In the genomic region with DNA sequence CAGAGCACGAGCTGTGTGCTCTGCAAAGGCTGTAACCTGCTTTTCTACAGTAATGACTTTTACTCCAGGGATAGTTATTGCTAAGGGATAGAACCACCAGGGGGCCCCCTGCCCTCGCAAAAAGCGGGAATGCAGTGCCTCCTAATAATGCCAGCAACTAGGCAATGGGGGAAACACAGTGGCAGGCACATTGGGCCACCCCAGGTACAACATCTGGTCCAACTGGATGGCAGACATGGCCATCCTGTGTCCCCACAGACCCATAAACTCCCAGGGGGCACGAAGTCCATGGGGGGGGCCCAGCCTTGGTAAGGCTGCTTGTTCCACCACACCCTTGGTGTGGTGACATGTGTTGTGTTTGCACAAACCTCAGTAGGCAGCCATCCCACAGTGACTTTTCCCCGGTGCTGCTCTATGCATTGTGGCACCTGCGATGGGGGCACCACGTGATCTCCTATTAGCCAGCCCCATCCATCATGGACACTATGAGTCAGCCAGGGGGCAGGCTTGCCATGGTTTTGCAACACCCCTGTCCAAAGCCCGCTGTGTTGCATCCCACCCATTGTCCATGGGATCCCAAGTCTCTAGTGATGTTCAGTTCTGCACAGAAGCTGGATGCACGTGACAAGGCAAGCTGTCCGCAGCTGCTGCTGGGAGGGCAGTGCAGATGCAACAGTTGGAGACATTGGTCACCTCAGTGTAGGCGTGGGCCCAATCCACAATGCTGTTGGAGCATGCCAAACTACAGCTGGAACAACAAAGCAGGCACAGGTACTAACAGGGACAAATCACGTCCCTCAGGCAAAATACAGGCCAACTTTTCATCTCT, we compare ENCODE assay signal across 8 cellular contexts.
DNase-seq lines count a peak whose midpoint lies in the region; ATAC-seq and TF ChIP-seq lines count a peak whose summit lies in the region.

No MANE protein-coding gene starts in this region.

- TF ChIP-seq POLR2A in heart left ventricle (IDR thresholded peaks at IDR 0.05) (no peak), spleen (IDR thresholded peaks at IDR 0.05) (no peak)

- WGBS in heart left ventricle, 4 donors = 69 to 97% (median 74%) methylated on average over 9 to 12 of the region's 12 CpGs
- 63 to 78% (median 67%) methylated on average over 8 to 12 of the region's 12 CpGs for WGBS in spleen, 5 donors

- H3K4me3 ChIP-seq in heart left ventricle (no peak overlapping the region), spleen (no peak overlapping the region)

- H3K36me3 ChIP-seq in heart left ventricle (no peaks in the 10 kb centered on the region), spleen (no peaks in the 10 kb centered on the region)

- ATAC-seq in heart left ventricle (no peak), Right ventricle myocardium inferior (no peak), GM19035 (IDR thresholded peaks at IDR 0.05; ENCODE audit: unreplicated experiment) (no peak)

- H3K9me3 ChIP-seq in heart left ventricle = no peaks in the 10 kb centered on the region
- H3K9me3 ChIP-seq in spleen = no peaks in the 10 kb centered on the region

- H3K27me3 ChIP-seq in heart left ventricle = no peaks in the 10 kb centered on the region
- H3K27me3 ChIP-seq in spleen (replicated peaks in 1 of 7) = no peaks in the 10 kb centered on the region

- intact Hi-C loops in heart left ventricle (cut with DNase I) = loop anchor here in 1 of 10 donors (10.0 kb wide), 1 partner anchor 481 kb away; no protein-coding TSS in a partner anchor
- intact Hi-C loops in Right ventricle myocardium inferior (cut with DNase I) = no loop called here
- intact Hi-C loops in spleen (cut with DNase I; ENCODE audit: low total_unique reads) = no loop called here

- peak in 10 of 12 donors; percentile 9 to 49 (median 42) for TF ChIP-seq CTCF in heart left ventricle (IDR thresholded peaks at IDR 0.05)
- TF ChIP-seq CTCF in spleen (IDR thresholded peaks at IDR 0.05 in 8 of 11, conservative IDR thresholded peaks at IDR 0.05 in 3 of 11) = peak in 5 of 11 experiments; percentile 21 to 44 (median 29)

- DNase-seq in heart left ventricle (peak in 1 of 5 donors; percentile 31), Right ventricle myocardium inferior (ENCODE audit: missing footprints) (no peak), NCI-H1105 treated with DMSO at 0.1 percent for 48 hours (lab: John Stamatoyannopoulos, UW) (peak; percentile 24), hypothalamus (lab: John Stamatoyannopoulos, UW) (peak in 30 of 51 donors; percentile 5 to 64 (median 21)), spleen (no peak)
- peak; percentile 21 for DNase-seq in activated CD8-positive, alpha-beta memory T cell treated with anti-CD3 and anti-CD28 coated beads, Interleukin-2, amount 50 U/mL, for 4 hours
- peak; percentile 71 for DNase-seq in stimulated activated CD8-positive, alpha-beta memory T cell treated with anti-CD3 and anti-CD28 coated beads, Interleukin-4, amount 100 ng/mL, for 48 hours

- H3K4me1 ChIP-seq in heart left ventricle = peaks cover 0 to 7% (median 0%) of the 10 kb centered on the region in 12 donors
- H3K4me1 ChIP-seq in spleen = no peaks in the 10 kb centered on the region

- H3K27ac ChIP-seq in heart left ventricle = no peak overlapping the region
- no peak overlapping the region for H3K27ac ChIP-seq in spleen

Comparison
In these comparisons a context has a peak if more than half of its experiments do, and no peak if none do; other contexts are left out.
1. DNase-seq: peak in NCI-H1105 treated with DMSO at 0.1 percent for 48 hours (single experiment), activated CD8-positive, alpha-beta memory T cell treated with anti-CD3 and anti-CD28 coated beads, Interleukin-2, amount 50 U/mL, for 4 hours (single experiment), hypothalamus (30 of 51) and stimulated activated CD8-positive, alpha-beta memory T cell treated with anti-CD3 and anti-CD28 coated beads, Interleukin-4, amount 100 ng/mL, for 48 hours (single experiment); none in Right ventricle myocardium inferior (single experiment) and spleen (single experiment).